In the genomic region with DNA sequence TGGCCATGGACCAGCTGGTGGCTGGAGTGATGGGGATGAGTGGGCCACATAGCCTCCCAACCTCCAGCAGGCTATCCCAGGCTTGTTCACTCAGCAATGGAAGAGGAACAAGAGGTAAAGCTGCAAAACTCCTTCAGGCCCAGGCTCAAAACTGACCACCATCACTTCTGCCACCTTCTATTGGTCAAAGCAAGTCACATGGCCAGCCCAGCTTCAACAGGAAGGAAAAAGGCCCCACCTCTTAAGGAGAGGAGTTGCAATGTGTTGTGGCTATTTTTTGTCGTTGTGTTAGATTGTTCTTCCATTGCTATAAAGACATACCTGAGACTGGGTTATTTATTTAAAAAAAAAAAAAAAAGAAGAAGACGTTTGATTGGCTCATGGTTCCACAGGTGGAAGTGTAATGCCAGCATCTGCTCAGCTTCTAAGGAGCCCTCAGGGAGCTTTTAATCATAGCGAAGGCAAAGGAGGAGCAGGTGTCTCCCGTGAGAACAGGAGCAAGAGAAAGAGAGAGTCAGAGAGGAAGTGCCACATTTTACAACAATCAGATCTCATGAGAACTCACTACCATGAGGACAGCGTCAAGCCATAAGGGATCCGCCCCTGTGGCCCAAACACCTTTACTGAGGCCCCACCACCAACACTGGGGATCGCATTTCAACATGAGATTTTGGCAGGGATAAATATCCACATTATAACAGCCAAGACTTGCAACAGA, we compare ENCODE assay signal across 24 cellular contexts. TPM values are rescaled to one million over a fixed set of nuclear protein-coding genes. Genes with fewer than 3 reads are reported as not detected.
"Had no signal": no experiment of that assay in that cellular context is flagged by ENCODE, and none has a peak within 500 bp of the region (broad histone marks: within the 10 kb centered on the region; RNA-seq: fewer than 3 reads in every experiment).

No MANE protein-coding gene starts in this region.

- DNase-seq: effector CD4-positive, alpha-beta T cell; endodermal cell; foreskin melanocyte; heart left ventricle; hippocampal formation; left colon; mucosa of descending colon; natural killer cell; nucleus accumbens; pancreas; right cardiac atrium; stimulated activated CD4-positive, alpha-beta T cell treated with anti-CD3 and anti-CD28 coated beads, Interleukin-4, amount 100 ng/mL, for 1 hour; stimulated activated CD8-positive, alpha-beta memory T cell treated with anti-CD3 and anti-CD28 coated beads, Interleukin-4, amount 100 ng/mL, for 48 hours; stimulated activated naive CD8-positive, alpha-beta T cell treated with anti-CD3 and anti-CD28 coated beads, Interleukin-15, Interleukin-2, amounts not matched to agents 100 U/mL and 50 U/mL, for 24 hours; tibial artery; upper lobe of left lung; uterus had no signal

- H3K4me1 ChIP-seq: pancreas, tibial artery, uterus had no signal

- FAIRE-seq: pancreas had no signal

- H3K9me3 ChIP-seq: heart left ventricle, mucosa of descending colon, pancreas, tibial artery, upper lobe of left lung, uterus had no signal

- H3K27ac ChIP-seq: coronary artery, heart left ventricle, tibial artery, upper lobe of left lung, uterus had no signal

- H3K27me3 ChIP-seq: heart left ventricle, pancreas, tibial artery, upper lobe of left lung, uterus had no signal

- H3K36me3 ChIP-seq: heart left ventricle, pancreas, tibial artery, upper lobe of left lung, uterus had no signal

- ATAC-seq: heart left ventricle; left colon; mucosa of descending colon; natural killer cell; pancreas; right cardiac atrium; stimulated activated effector memory CD8-positive, alpha-beta T cell treated with anti-CD3 and anti-CD28 coated beads, Interleukin-12 subunit alpha, Interleukin-12 subunit beta, amount 100 ng/mL, for 72 hours; stimulated activated naive CD8-positive, alpha-beta T cell treated with anti-CD3 and anti-CD28 coated beads, Interleukin-15, Interleukin-2, amounts not matched to agents 100 U/mL and 50 U/mL, for 24 hours had no signal

- H3K4me3 ChIP-seq: coronary artery, heart left ventricle, mucosa of descending colon, pancreas, tibial artery, upper lobe of left lung, uterus had no signal

RNA-seq across cellular contexts. Expression of a gene that starts 5.4 kb away (rescaled TPM):
- total RNA-seq: endodermal cell, glomerular endothelial cell, left colon, lung microvascular endothelial cell, mesenteric fat pad, mucosa of descending colon, natural killer cell, neural crest cell, right cardiac atrium, temporal lobe, upper lobe of left lung, uterus had no signal
